ENCODE assay signal across 30 cellular contexts in the genomic region with DNA sequence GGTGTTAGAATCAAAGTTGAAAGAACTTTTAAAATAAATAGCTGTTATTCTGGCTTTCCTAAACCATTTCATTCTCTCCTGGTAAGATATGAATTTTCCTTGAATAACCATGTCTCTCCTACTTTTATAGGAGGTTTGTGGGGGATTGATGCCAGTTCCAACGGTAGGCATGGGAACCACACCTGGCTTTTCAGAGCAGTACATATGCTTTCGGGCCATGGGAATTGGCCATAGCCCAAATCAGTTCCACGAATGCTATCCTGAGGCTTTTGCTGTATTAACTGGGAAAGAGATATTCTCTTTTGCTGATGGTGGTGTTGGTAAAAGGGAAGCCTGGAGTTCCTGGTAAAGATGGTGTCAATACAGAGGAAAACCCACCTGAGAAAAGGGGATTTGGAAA.
"Had no signal": no experiment of that assay in that cellular context is flagged by ENCODE, and none has a peak within 500 bp of the region (broad histone marks: within the 10 kb centered on the region; RNA-seq: fewer than 3 reads in every experiment).

No MANE protein-coding gene starts in this region.

- DNase-seq: activated effector memory CD4-positive, alpha-beta T cell treated with anti-CD3 and anti-CD28 coated beads, Interleukin-2, amount 50 U/mL, for 16 hours; activated effector memory CD4-positive, alpha-beta T cell treated with Interleukin-2 at 50 U/mL for 16 hours; activated gamma-delta T cell; activated gamma-delta T cell treated with Interleukin-2 at 50 U/mL for 16 hours; activated naive CD4-positive, alpha-beta T cell; activated naive CD4-positive, alpha-beta T cell treated with anti-CD3 and anti-CD28 coated beads for 36 hours; activated naive CD4-positive, alpha-beta T cell treated with anti-CD3 and anti-CD28 coated beads, Interleukin-2, amount 10 ng/mL, durations not matched to agents 7 days and 5 days; activated naive CD4-positive, alpha-beta T cell treated with anti-CD3 and anti-CD28 coated beads, Interleukin-2, amount 50 U/mL, for 16 hours; activated naive CD4-positive, alpha-beta T cell treated with Interleukin-2 at 50 U/mL for 16 hours; activated naive CD8-positive, alpha-beta T cell treated with anti-CD3 and anti-CD28 coated beads for 36 hours; activated naive CD8-positive, alpha-beta T cell treated with anti-CD3 and anti-CD28 coated beads, Interleukin-2, amount 10 ng/mL, durations not matched to agents 7 days and 5 days; activated naive CD8-positive, alpha-beta T cell treated with anti-CD3 and anti-CD28 coated beads, Interleukin-2, amount 50 U/mL, for 24 hours; activated T-cell treated with anti-CD3 and anti-CD28 coated beads for 4 hours; activated T-cell treated with anti-CD3 and anti-CD28 coated beads, Interleukin-2, amount 50 U/mL, for 1 hour; activated T-cell treated with anti-CD3 and anti-CD28 coated beads, Interleukin-2, amount 50 U/mL, for 24 hours; activated T-cell treated with anti-CD3 and anti-CD28 coated beads, Interleukin-2, amount 50 U/mL, for 4 hours; activated T-cell treated with anti-CD3 and anti-CD28 coated beads, Interleukin-2, amount 50 U/mL, for 48 hours; activated T-cell treated with anti-CD3 and anti-CD28 coated beads, Interleukin-2, amount 50 U/mL, for 72 hours; amniotic stem cell; amygdala; anterior cingulate cortex; aorta; body of pancreas; brain microvascular endothelial cell; central memory CD4-positive, alpha-beta T cell had no signal

- H3K27ac ChIP-seq: ascending aorta, body of pancreas, brain microvascular endothelial cell, breast epithelium, cardiac muscle cell had no signal

- ATAC-seq: activated naive CD4-positive, alpha-beta T cell treated with anti-CD3 and anti-CD28 coated beads, Interleukin-2, amount 50 U/mL, for 72 hours; activated naive CD8-positive, alpha-beta T cell treated with anti-CD3 and anti-CD28 coated beads, Interleukin-2, amount 50 U/mL, for 24 hours; activated T-cell treated with anti-CD3 and anti-CD28 coated beads, Interleukin-2, amount 50 U/mL, for 4 hours; activated T-cell treated with anti-CD3 and anti-CD28 coated beads, Interleukin-2, amount 50 U/mL, for 72 hours; activated T-helper 17 cell treated with anti-CD3 and anti-CD28 coated beads, Interleukin-2, amount 50 U/mL, for 72 hours; body of pancreas had no signal

- H3K9me3 ChIP-seq: ascending aorta, body of pancreas, breast epithelium had no signal

- H3K36me3 ChIP-seq: ascending aorta, brain microvascular endothelial cell, breast epithelium, cardiac muscle cell had no signal

- H3K27me3 ChIP-seq: ascending aorta, body of pancreas, brain microvascular endothelial cell, breast epithelium, cardiac muscle cell had no signal

- H3K4me1 ChIP-seq: ascending aorta, body of pancreas, breast epithelium had no signal

- H3K4me3 ChIP-seq: ascending aorta, body of pancreas, breast epithelium, cardiac muscle cell had no signal
